20 cellular contexts compared by ENCODE assay signal in genomic region chr6:168703970-168704369, GRCh38.
"Had no signal": no experiment of that assay in that cellular context is flagged by ENCODE, and none has a peak within 500 bp of the region (broad histone marks: within the 10 kb centered on the region; RNA-seq: fewer than 3 reads in every experiment).

No MANE protein-coding gene starts in this region.

- H3K27ac ChIP-seq: epithelial cell of prostate, spleen, VCaP had no signal

- H3K9me3 Mint-ChIP-seq: activated CD4-positive, alpha-beta memory T cell treated with anti-CD3 and anti-CD28 coated beads, Interleukin-2, amount 10 ng/mL, durations not matched to agents 7 days and 5 days; activated CD4-positive, alpha-beta T cell treated with anti-CD3 and anti-CD28 coated beads, Interleukin-2, amount 10 ng/mL, durations not matched to agents 24 days and 14 days; activated naive CD4-positive, alpha-beta T cell treated with anti-CD3 and anti-CD28 coated beads for 36 hours; activated naive CD8-positive, alpha-beta T cell treated with anti-CD3 and anti-CD28 coated beads, Interleukin-2, amount 10 ng/mL, durations not matched to agents 7 days and 5 days; activated T-cell treated with anti-CD3 and anti-CD28 coated beads, Interleukin-2, amount 50 U/mL, for 72 hours; immature natural killer cell; T-cell; T-helper 2 cell treated with Interferon-gamma antibody and Interleukin-4, amounts not matched to agents 5 μg/mL and 100 μg/mL, for 36 hours; type B pancreatic cell had no signal

- H3K36me3 ChIP-seq: spleen, thoracic aorta had no signal

- H3K4me3 ChIP-seq: spleen, thoracic aorta had no signal

- H3K4me3 Mint-ChIP-seq: activated CD4-positive, alpha-beta memory T cell treated with anti-CD3 and anti-CD28 coated beads, Interleukin-2, amount 10 ng/mL, durations not matched to agents 7 days and 5 days; activated CD4-positive, alpha-beta T cell treated with anti-CD3 and anti-CD28 coated beads, Interleukin-2, amount 10 ng/mL, durations not matched to agents 24 days and 14 days; activated naive CD4-positive, alpha-beta T cell treated with anti-CD3 and anti-CD28 coated beads for 36 hours; activated naive CD8-positive, alpha-beta T cell treated with anti-CD3 and anti-CD28 coated beads, Interleukin-2, amount 10 ng/mL, durations not matched to agents 7 days and 5 days; activated T-cell treated with anti-CD3 and anti-CD28 coated beads, Interleukin-2, amount 50 U/mL, for 72 hours; immature natural killer cell; memory B cell; T-cell; T-helper 2 cell treated with Interferon-gamma antibody and Interleukin-4, amounts not matched to agents 5 μg/mL and 100 μg/mL, for 36 hours; type B pancreatic cell had no signal

- H3K4me1 ChIP-seq: spleen had no signal

- H3K9me3 ChIP-seq: thoracic aorta had no signal

- ATAC-seq: activated CD4-positive, CD25-positive, alpha-beta regulatory T cell treated with anti-CD3 and anti-CD28 coated beads, Interleukin-2, amount 50 U/mL, for 24 hours; activated T-cell treated with anti-CD3 and anti-CD28 coated beads, Interleukin-2, amount 50 U/mL, for 72 hours; T-cell had no signal

- DNase-seq: activated CD4-positive, alpha-beta memory T cell treated with anti-CD3 and anti-CD28 coated beads, Interleukin-2, amount 10 ng/mL, durations not matched to agents 7 days and 5 days; activated CD4-positive, alpha-beta T cell treated with anti-CD3 and anti-CD28 coated beads, Interleukin-2, amount 10 ng/mL, durations not matched to agents 24 days and 14 days; activated effector memory CD4-positive, alpha-beta T cell treated with Interleukin-2 at 50 U/mL for 16 hours; activated naive CD4-positive, alpha-beta T cell treated with anti-CD3 and anti-CD28 coated beads for 36 hours; activated naive CD8-positive, alpha-beta T cell treated with anti-CD3 and anti-CD28 coated beads, Interleukin-2, amount 10 ng/mL, durations not matched to agents 7 days and 5 days; activated T-cell treated with anti-CD3 and anti-CD28 coated beads, Interleukin-2, amount 50 U/mL, for 72 hours; cortex of kidney; immature natural killer cell; kidney glomerular epithelial cell; spleen; stimulated activated CD4-positive, alpha-beta T cell treated with anti-CD3 and anti-CD28 coated beads, Interleukin-4, amount 100 ng/mL, for 1 hour; stimulated activated naive CD4-positive, alpha-beta T cell; T-cell had no signal

- H3K36me3 Mint-ChIP-seq: activated naive CD8-positive, alpha-beta T cell treated with anti-CD3 and anti-CD28 coated beads, Interleukin-2, amount 10 ng/mL, durations not matched to agents 7 days and 5 days; immature natural killer cell; T-cell; type B pancreatic cell had no signal

- H3K27me3 ChIP-seq: spleen had no signal

- H3K27me3 Mint-ChIP-seq: activated CD4-positive, alpha-beta memory T cell treated with anti-CD3 and anti-CD28 coated beads, Interleukin-2, amount 10 ng/mL, durations not matched to agents 7 days and 5 days; activated CD4-positive, alpha-beta T cell treated with anti-CD3 and anti-CD28 coated beads, Interleukin-2, amount 10 ng/mL, durations not matched to agents 24 days and 14 days; activated naive CD8-positive, alpha-beta T cell treated with anti-CD3 and anti-CD28 coated beads, Interleukin-2, amount 10 ng/mL, durations not matched to agents 7 days and 5 days had no signal

- H3K4me1 Mint-ChIP-seq: activated CD4-positive, alpha-beta memory T cell treated with anti-CD3 and anti-CD28 coated beads, Interleukin-2, amount 10 ng/mL, durations not matched to agents 7 days and 5 days; activated CD4-positive, alpha-beta T cell treated with anti-CD3 and anti-CD28 coated beads, Interleukin-2, amount 10 ng/mL, durations not matched to agents 24 days and 14 days; activated naive CD8-positive, alpha-beta T cell treated with anti-CD3 and anti-CD28 coated beads, Interleukin-2, amount 10 ng/mL, durations not matched to agents 7 days and 5 days; immature natural killer cell; memory B cell; T-cell had no signal

- H3K27ac Mint-ChIP-seq: activated CD4-positive, alpha-beta memory T cell treated with anti-CD3 and anti-CD28 coated beads, Interleukin-2, amount 10 ng/mL, durations not matched to agents 7 days and 5 days; activated naive CD4-positive, alpha-beta T cell treated with anti-CD3 and anti-CD28 coated beads for 36 hours; activated naive CD8-positive, alpha-beta T cell treated with anti-CD3 and anti-CD28 coated beads, Interleukin-2, amount 10 ng/mL, durations not matched to agents 7 days and 5 days; activated T-cell treated with anti-CD3 and anti-CD28 coated beads, Interleukin-2, amount 50 U/mL, for 72 hours; memory B cell; T-cell; T-helper 2 cell treated with Interferon-gamma antibody and Interleukin-4, amounts not matched to agents 5 μg/mL and 100 μg/mL, for 36 hours; type B pancreatic cell had no signal
